In the genomic region with DNA sequence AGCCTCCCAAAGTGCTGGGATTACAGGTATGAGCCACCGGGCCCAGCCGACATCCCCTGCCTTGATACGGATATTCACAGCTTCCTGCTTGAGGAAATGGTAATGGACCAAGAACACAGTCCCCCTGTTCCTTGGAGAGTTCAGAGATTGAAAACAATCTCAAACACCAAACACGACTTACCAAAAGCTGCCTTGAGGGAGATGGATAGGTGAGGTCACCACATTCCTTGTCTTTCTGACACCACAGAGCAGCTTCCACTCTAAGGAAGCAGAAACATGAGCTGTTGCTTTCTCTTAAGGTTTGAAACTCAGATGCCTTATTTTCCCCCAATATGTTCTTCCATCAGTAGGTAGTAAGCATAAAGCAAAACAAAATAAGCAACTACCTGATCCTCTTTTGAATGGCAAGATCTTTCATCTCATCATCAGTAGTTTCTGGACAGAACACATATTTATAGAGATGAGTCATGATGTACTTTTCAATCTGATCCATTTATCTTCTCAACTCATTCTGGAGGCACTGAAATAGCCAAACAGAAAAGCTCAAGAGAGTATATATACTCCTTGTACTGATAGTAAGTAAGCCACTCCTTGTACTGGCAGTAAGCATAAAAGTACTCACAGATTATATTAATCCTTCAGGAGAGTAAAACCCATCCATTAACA, we compare ENCODE assay signal across 16 cellular contexts.
"Had no signal": no experiment of that assay in that cellular context is flagged by ENCODE, and none has a peak within 500 bp of the region (broad histone marks: within the 10 kb centered on the region; RNA-seq: fewer than 3 reads in every experiment).

No MANE protein-coding gene starts in this region.

- H3K4me1 ChIP-seq: ascending aorta, gastroesophageal sphincter, heart right ventricle, left lung, suprapubic skin, upper lobe of left lung had no signal

- H3K9me3 ChIP-seq: ascending aorta, gastroesophageal sphincter, heart right ventricle, left lung, suprapubic skin, upper lobe of left lung had no signal

- DNase-seq: activated CD4-positive, alpha-beta T cell treated with anti-CD3 and anti-CD28 coated beads for 48 hours; activated CD8-positive, alpha-beta memory T cell treated with anti-CD3 and anti-CD28 coated beads, Interleukin-2, amount 50 U/mL, for 4 hours; activated CD8-positive, alpha-beta T cell treated with anti-CD3 and anti-CD28 coated beads for 36 hours; activated naive CD8-positive, alpha-beta T cell treated with anti-CD3 and anti-CD28 coated beads for 36 hours; heart right ventricle; left lung; nucleus accumbens; posterior cingulate gyrus; retina; T-helper 17 cell; upper lobe of left lung had no signal

- H3K36me3 ChIP-seq: left lung, suprapubic skin, upper lobe of left lung had no signal

- ATAC-seq: activated CD8-positive, alpha-beta T cell treated with anti-CD3 and anti-CD28 coated beads for 36 hours; gastroesophageal sphincter; heart right ventricle; left lung; T-helper 17 cell; WTC11 had no signal

- H3K27ac ChIP-seq: ascending aorta, epithelial cell of prostate, gastroesophageal sphincter, heart right ventricle, left lung, suprapubic skin, upper lobe of left lung had no signal

- H3K4me3 ChIP-seq: ascending aorta, gastroesophageal sphincter, heart right ventricle, left lung, suprapubic skin, upper lobe of left lung had no signal

- H3K27me3 ChIP-seq: ascending aorta, gastroesophageal sphincter, heart right ventricle, left lung, suprapubic skin, upper lobe of left lung had no signal
